In genomic region chr1:193123751-193124150, GRCh38 we compare ENCODE assay signal across 11 cellular contexts. TPM values are rescaled to one million over a fixed set of nuclear protein-coding genes. Genes with fewer than 3 reads are reported as not detected.
DNase-seq lines count a peak whose midpoint lies in the region; ATAC-seq and TF ChIP-seq lines count a peak whose summit lies in the region.
"Had no signal": no experiment of that assay in that cellular context is flagged by ENCODE, and none has a peak within 500 bp of the region (broad histone marks: within the 10 kb centered on the region; RNA-seq: fewer than 3 reads in every experiment).

No MANE protein-coding gene starts in this region.

- no peak for DNase-seq in CD4-positive, alpha-beta T cell
- DNase-seq in KBM-7: peak; percentile 13
- no peak for DNase-seq in naive B cell
- no peak for DNase-seq in HUDEP-2 (lab: John Stamatoyannopoulos, UW; ENCODE audit: unreplicated experiment in 76 of 76)
- no peak for DNase-seq in SKM-1 treated with dmso at 0.1 percent for 144 hours (lab: John Stamatoyannopoulos, UW; ENCODE audit: unreplicated experiment)
- DNase-seq: activated effector memory CD4-positive, alpha-beta T cell treated with Interleukin-2 at 50 U/mL for 16 hours; hypothalamus; spleen had no signal

- no peaks in the 10 kb centered on the region for H3K27me3 ChIP-seq in CD4-positive, alpha-beta T cell (ENCODE audit: control insufficient read depth, insufficient read depth, low read length)
- H3K27me3 ChIP-seq: spleen had no signal

- in situ Hi-C loops in KBM-7 (cut with MboI; ENCODE audit: low pct_unique_long_range_greater_than_20kb, low sequenced_read_pairs): no loop called here

- POLR2A ChIA-PET in CD4-positive, alpha-beta T cell (lab: Charles Lee): interaction anchor here (2.8 to 3.2 kb wide), 2 partner anchors 18 to 316 kb away, joined by 41 to 52 read pairs; partner anchors contain the start of genes GLRX2 and RGS2

- H3K9me3 Mint-ChIP-seq in CD4-positive, alpha-beta T cell: no peaks in the 10 kb centered on the region
- H3K9me3 Mint-ChIP-seq in brain: peaks cover 0 to 4% (median 0%) of the 10 kb centered on the region in 5 experiments
- no peaks in the 10 kb centered on the region for H3K9me3 Mint-ChIP-seq in naive B cell

- peaks cover 51% of the 10 kb centered on the region for H3K36me3 Mint-ChIP-seq in CD4-positive, alpha-beta T cell (ENCODE audit: low read depth)
- H3K36me3 Mint-ChIP-seq in brain (peaks cover 30% of the 10 kb centered on the region), naive B cell (peaks cover 0 to 4% of the 10 kb centered on the region in 2 donors)

- no peak for TF ChIP-seq CTCF in CD4-positive, alpha-beta T cell (IDR thresholded peaks at IDR 0.05)
- TF ChIP-seq CTCF in brain (conservative IDR thresholded peaks at IDR 0.05): no peak

- H3K4me3 Mint-ChIP-seq in CD4-positive, alpha-beta T cell: peak overlapping the region; percentile 97
- H3K4me3 Mint-ChIP-seq in brain (peak overlapping the region; percentile 93 to 98 (median 96)), naive B cell (peak overlapping the region; percentile 6 to 99 (median 94))

- H3K27me3 Mint-ChIP-seq in CD4-positive, alpha-beta T cell: no peaks in the 10 kb centered on the region
- H3K27me3 Mint-ChIP-seq in brain (peaks cover 15% of the 10 kb centered on the region), naive B cell (no peaks in the 10 kb centered on the region)

- peaks cover 64% of the 10 kb centered on the region for H3K4me1 Mint-ChIP-seq in CD4-positive, alpha-beta T cell (ENCODE audit: low read depth)
- H3K4me1 Mint-ChIP-seq in brain (peaks cover 50% of the 10 kb centered on the region), naive B cell (peaks cover 12 to 43% (median 34%) of the 10 kb centered on the region in 3 donors)

- CTCF ChIA-PET in CD4-positive, alpha-beta T cell (lab: Charles Lee): interaction anchor here (0.6 to 0.7 kb wide), 2 partner anchors 21 to 73 kb away, joined by 3 read pairs; no protein-coding TSS in a partner anchor

- H3K9me3 ChIP-seq in CD4-positive, alpha-beta T cell (ENCODE audit: control insufficient read depth, low read length): no peaks in the 10 kb centered on the region
- H3K9me3 ChIP-seq: spleen had no signal

- no peak for ATAC-seq in CD4-positive, alpha-beta T cell (ENCODE audit: poor library complexity)
- ATAC-seq in naive B cell (ENCODE audit: low read depth in 2 of 2): no peak
- no peak for ATAC-seq in HG03571 (IDR thresholded peaks at IDR 0.05; ENCODE audit: unreplicated experiment)
- no peak for ATAC-seq in GM19455 (IDR thresholded peaks at IDR 0.05; ENCODE audit: unreplicated experiment)

- no peak overlapping the region for H3K27ac ChIP-seq in CD4-positive, alpha-beta T cell (ENCODE audit: low read depth, low read length)

- peak overlapping the region; percentile 66 for H3K27ac Mint-ChIP-seq in CD4-positive, alpha-beta T cell
- peak overlapping the region in 3 of 5 experiments; percentile 12 to 34 (median 31) for H3K27ac Mint-ChIP-seq in brain
- peak overlapping the region in 1 of 6 donors; percentile 73 for H3K27ac Mint-ChIP-seq in naive B cell

- intact Hi-C loops in CD4-positive, alpha-beta T cell (cut with DNase I, micrococcal nuclease): loop anchor here (2.0 to 10.0 kb wide), 4 partner anchors 13 to 649 kb away; partner anchors contain the start of genes RGS1 (in 1 of the 2) and RGS2 (in 1 of the 2)

RNA-seq across cellular contexts. Expression of gene CDC73, which starts 1.9 kb away (rescaled TPM):
- total RNA-seq in CD4-positive, alpha-beta T cell: 10 to 100 TPM; 65.4 to 66.5 TPM
- polyA plus RNA-seq in brain (ENCODE audit: insufficient read depth, low read depth, low replicate concordance) (8.9 TPM), naive B cell (ENCODE audit: low read depth in 6 of 6) (10 to 100 TPM; 49.0 to 78.3 (median 62.7) TPM)

RNA-seq across cellular contexts. Expression of gene GLRX2, which starts 18.5 kb away (rescaled TPM):
- 1 to 10 TPM; 4.3 to 5.5 TPM for total RNA-seq in CD4-positive, alpha-beta T cell
- polyA plus RNA-seq in brain (ENCODE audit: insufficient read depth, low read depth, low replicate concordance) (10.3 TPM), naive B cell (ENCODE audit: low read depth in 6 of 6) (10 to 100 TPM in 2 of 6 donors, 1 to 10 TPM in 4; 5.7 to 13.3 (median 7.5) TPM)
